Comparison of ENCODE assay signal across 1 cellular context in the genomic region with DNA sequence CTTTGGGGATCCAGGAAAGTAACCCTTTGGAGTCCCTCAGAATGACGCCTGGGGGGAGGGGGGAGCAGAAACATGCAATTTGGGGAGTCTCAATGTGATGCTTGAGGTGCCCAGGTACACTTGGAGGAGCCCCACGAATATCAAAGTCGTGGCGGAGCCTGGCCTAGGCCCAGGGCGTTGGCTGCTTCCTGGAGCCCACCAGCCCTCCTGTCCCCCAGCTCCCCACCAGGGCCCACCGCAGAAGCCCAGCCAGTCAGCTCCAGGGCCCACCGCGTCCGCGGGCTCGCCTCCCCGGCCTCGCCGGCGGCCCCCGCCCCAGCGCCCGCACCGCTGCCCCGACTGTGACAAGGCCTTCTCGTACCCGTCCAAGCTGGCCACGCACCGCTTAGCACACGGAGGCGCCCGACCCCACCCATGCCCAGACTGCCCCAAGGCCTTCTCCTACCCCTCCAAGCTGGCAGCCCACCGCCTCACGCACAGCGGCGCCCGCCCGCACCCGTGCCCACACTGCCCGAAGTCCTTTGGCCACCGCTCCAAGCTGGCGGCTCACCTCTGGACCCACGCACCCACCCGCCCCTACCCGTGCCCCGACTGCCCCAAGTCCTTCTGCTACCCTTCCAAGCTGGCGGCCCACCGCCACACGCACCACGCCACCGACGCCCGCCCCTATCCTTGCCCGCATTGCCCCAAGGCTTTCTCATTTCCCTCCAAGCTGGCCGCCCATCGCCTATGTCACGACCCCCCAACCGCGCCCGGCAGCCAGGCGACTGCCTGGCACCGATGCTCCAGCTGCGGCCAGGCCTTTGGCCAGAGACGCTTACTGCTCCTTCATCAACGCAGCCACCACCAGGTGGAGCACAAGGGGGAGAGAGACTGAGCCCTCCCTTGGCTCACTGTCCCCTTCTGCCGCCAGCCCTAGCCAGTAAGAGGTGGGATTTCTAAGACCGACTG.
TF ChIP-seq lines count a peak whose summit lies in the region.

No MANE protein-coding gene starts in this region.

TF ChIP-seq in GM23338, 12 proteins besides CTCF, POLR2A, EP300 and RAD21 (continued from another document):
- no peak for TF ChIP-seq ZNF114 (CRISPR knock-in tag; IDR thresholded peaks at IDR 0.05)
- TF ChIP-seq, protein P1, sequence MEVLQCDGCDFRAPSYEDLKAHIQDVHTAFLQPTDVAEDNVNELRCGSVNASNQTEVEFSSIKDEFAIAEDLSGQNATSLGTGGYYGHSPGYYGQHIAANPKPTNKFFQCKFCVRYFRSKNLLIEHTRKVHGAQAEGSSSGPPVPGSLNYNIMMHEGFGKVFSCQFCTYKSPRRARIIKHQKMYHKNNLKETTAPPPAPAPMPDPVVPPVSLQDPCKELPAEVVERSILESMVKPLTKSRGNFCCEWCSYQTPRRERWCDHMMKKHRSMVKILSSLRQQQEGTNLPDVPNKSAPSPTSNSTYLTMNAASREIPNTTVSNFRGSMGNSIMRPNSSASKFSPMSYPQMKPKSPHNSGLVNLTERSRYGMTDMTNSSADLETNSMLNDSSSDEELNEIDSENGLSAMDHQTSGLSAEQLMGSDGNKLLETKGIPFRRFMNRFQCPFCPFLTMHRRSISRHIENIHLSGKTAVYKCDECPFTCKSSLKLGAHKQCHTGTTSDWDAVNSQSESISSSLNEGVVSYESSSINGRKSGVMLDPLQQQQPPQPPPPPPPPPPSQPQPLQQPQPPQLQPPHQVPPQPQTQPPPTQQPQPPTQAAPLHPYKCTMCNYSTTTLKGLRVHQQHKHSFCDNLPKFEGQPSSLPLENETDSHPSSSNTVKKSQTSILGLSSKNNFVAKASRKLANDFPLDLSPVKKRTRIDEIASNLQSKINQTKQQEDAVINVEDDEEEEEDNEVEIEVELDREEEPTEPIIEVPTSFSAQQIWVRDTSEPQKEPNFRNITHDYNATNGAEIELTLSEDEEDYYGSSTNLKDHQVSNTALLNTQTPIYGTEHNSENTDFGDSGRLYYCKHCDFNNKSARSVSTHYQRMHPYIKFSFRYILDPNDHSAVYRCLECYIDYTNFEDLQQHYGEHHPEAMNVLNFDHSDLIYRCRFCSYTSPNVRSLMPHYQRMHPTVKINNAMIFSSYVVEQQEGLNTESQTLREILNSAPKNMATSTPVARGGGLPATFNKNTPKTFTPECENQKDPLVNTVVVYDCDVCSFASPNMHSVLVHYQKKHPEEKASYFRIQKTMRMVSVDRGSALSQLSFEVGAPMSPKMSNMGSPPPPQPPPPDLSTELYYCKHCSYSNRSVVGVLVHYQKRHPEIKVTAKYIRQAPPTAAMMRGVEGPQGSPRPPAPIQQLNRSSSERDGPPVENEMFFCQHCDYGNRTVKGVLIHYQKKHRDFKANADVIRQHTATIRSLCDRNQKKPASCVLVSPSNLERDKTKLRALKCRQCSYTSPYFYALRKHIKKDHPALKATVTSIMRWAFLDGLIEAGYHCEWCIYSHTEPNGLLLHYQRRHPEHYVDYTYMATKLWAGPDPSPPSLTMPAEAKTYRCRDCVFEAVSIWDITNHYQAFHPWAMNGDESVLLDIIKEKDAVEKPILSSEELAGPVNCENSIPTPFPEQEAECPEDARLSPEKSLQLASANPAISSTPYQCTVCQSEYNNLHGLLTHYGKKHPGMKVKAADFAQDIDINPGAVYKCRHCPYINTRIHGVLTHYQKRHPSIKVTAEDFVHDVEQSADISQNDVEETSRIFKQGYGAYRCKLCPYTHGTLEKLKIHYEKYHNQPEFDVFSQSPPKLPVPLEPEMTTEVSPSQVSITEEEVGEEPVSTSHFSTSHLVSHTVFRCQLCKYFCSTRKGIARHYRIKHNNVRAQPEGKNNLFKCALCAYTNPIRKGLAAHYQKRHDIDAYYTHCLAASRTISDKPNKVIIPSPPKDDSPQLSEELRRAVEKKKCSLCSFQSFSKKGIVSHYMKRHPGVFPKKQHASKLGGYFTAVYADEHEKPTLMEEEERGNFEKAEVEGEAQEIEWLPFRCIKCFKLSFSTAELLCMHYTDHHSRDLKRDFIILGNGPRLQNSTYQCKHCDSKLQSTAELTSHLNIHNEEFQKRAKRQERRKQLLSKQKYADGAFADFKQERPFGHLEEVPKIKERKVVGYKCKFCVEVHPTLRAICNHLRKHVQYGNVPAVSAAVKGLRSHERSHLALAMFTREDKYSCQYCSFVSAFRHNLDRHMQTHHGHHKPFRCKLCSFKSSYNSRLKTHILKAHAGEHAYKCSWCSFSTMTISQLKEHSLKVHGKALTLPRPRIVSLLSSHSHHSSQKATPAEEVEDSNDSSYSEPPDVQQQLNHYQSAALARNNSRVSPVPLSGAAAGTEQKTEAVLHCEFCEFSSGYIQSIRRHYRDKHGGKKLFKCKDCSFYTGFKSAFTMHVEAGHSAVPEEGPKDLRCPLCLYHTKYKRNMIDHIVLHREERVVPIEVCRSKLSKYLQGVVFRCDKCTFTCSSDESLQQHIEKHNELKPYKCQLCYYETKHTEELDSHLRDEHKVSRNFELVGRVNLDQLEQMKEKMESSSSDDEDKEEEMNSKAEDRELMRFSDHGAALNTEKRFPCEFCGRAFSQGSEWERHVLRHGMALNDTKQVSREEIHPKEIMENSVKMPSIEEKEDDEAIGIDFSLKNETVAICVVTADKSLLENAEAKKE (CRISPR knock-in tag; IDR thresholded peaks at IDR 0.05): no peak
